ENCODE assay signal across 9 cellular contexts in the genomic region with DNA sequence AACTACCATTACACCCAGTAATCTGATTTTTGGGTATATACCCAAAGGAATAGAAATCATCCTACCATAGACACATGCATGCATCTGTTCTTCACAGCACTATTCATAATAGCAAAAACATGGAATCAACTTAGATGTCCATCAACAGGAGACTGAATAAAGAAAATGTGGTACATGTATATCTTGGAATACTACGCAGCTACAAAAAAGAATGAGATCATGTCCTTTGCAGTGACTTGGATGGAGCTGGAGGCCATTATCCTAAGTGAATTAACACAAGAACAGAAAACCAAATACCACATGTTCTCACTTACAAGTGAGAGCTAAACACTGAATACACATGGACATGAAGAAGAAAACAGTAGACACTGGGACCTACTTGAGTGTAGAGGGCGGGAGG.
"Had no signal": no experiment of that assay in that cellular context is flagged by ENCODE, and none has a peak within 500 bp of the region (broad histone marks: within the 10 kb centered on the region; RNA-seq: fewer than 3 reads in every experiment).

No MANE protein-coding gene starts in this region.

- H3K4me2 ChIP-seq: GM23338 had no signal

- H3K9ac ChIP-seq: GM23248 had no signal

- H3K9me3 Mint-ChIP-seq: HFFc6 had no signal

- H3K27ac Mint-ChIP-seq: GM23338, H9, HFFc6 had no signal

- H3K4me1 ChIP-seq: HAP-1 had no signal

- H3K4me3 ChIP-seq: GM23248, GM23338, HAP-1 had no signal

- H3K36me3 ChIP-seq: HAP-1 had no signal

- H2AFZ ChIP-seq: GM23248, GM23338 had no signal

- H3K9me3 ChIP-seq: HAP-1 had no signal

- H3K27ac ChIP-seq: GM23248 had no signal

- DNase-seq: GM23248, GOT3, H7, H9, HCEC 1CT, HFFc6 had no signal

- H3K4me3 Mint-ChIP-seq: GM23338, H9, HFFc6 had no signal

- ATAC-seq: GM23338, HCT116 had no signal
